Comparison of ENCODE assay signal across 20 cellular contexts in genomic region chr3:52810923-52811322, GRCh38. TPM values are rescaled to one million over a fixed set of nuclear protein-coding genes. Genes with fewer than 3 reads are reported as not detected.
A peak's percentile ranks its signal among the peaks of the same experiment; 100 is the strongest.
DNase-seq lines count a peak whose midpoint lies in the region; ATAC-seq and TF ChIP-seq lines count a peak whose summit lies in the region.
"Had no signal": no experiment of that assay in that cellular context is flagged by ENCODE, and none has a peak within 500 bp of the region (broad histone marks: within the 10 kb centered on the region; RNA-seq: fewer than 3 reads in every experiment).

No MANE protein-coding gene starts in this region.

- TF ChIP-seq CTCF in neural crest cell (conservative IDR thresholded peaks at IDR 0.05), result no peak

- H3K4me3 ChIP-seq in BLaER1 (no peak overlapping the region), SJCRH30 (no peak overlapping the region)

- H3K27me3 ChIP-seq in BLaER1, result no peaks in the 10 kb centered on the region
- H3K27me3 ChIP-seq in SJCRH30, result no peaks in the 10 kb centered on the region

- H3K27ac ChIP-seq in BLaER1 (peak overlapping the region; percentile 98), SJCRH30 (no peak overlapping the region)
- H3K27ac ChIP-seq: C4-2B had no signal

- H3K4me1 Mint-ChIP-seq in neural crest cell, result no peaks in the 10 kb centered on the region
- H3K4me1 Mint-ChIP-seq: B cell had no signal

- H3K9me3 ChIP-seq in BLaER1 (no peaks in the 10 kb centered on the region), SJCRH30 (replicated peaks) (no peaks in the 10 kb centered on the region)

- H3K36me3 ChIP-seq in BLaER1 (peaks cover 16% of the 10 kb centered on the region; the same call in 1 of the 2 replicates), SJCRH30 (no peaks in the 10 kb centered on the region)

- peak; percentile 52 for ATAC-seq in left lobe of liver
- no peak for ATAC-seq in HG03025 (IDR thresholded peaks at IDR 0.05; ENCODE audit: low FRiP score, unreplicated experiment)
- ATAC-seq in GM18868 (IDR thresholded peaks at IDR 0.05; ENCODE audit: unreplicated experiment), result no peak
- ATAC-seq: HCT116 had no signal

- peaks cover 100% of the 10 kb centered on the region for H3K4me1 ChIP-seq in BLaER1
- no peaks in the 10 kb centered on the region for H3K4me1 ChIP-seq in SJCRH30

- H3K9ac ChIP-seq in BLaER1, result peak overlapping the region; percentile 48

- peak; percentile 55 for DNase-seq in G401 (ENCODE audit: low spot score)
- DNase-seq in left lobe of liver (ENCODE audit: low spot score), result peak; percentile 78
- no peak for DNase-seq in neural crest cell (ENCODE audit: low read depth, low spot score)
- no peak for DNase-seq in SJCRH30
- no peak for DNase-seq in kidney tubule cell (ENCODE audit: low spot score)
- DNase-seq: CD4-positive, alpha-beta memory T cell; DMS153; DMS79; GF-D8; GOT3; H7 had no signal

- no peaks in the 10 kb centered on the region for H3K9me3 Mint-ChIP-seq in neural crest cell

- H3K27ac Mint-ChIP-seq in neural crest cell (ENCODE audit: unreplicated experiment), result peak overlapping the region; percentile 91
- H3K27ac Mint-ChIP-seq: B cell had no signal

- H3K4me2 ChIP-seq in BLaER1, result peak overlapping the region; percentile 93

- in situ Hi-C loops in G401 (cut with HindIII; ENCODE audit: low sequenced_read_pairs), result no loop called here

- no peak overlapping the region for H3K4me3 Mint-ChIP-seq in neural crest cell
- H3K4me3 Mint-ChIP-seq: B cell had no signal

- H4K20me1 ChIP-seq in BLaER1, result no peaks in the 10 kb centered on the region

- no peaks in the 10 kb centered on the region for H3K27me3 Mint-ChIP-seq in neural crest cell (ENCODE audit: low read depth)
- H3K27me3 Mint-ChIP-seq: B cell; CD4-positive, alpha-beta memory T cell had no signal

- H3K36me3 Mint-ChIP-seq in neural crest cell (ENCODE audit: low read depth), result no peaks in the 10 kb centered on the region
- H3K36me3 Mint-ChIP-seq: CD4-positive, alpha-beta memory T cell had no signal

RNA-seq across cellular contexts. Expression of gene ITIH3, which starts 16.3 kb away (rescaled TPM):
- not detected in 2 replicates for total RNA-seq in G401 (2014; rRNA removed; shearing (Covaris generic))
- 779 TPM for total RNA-seq in left lobe of liver
- total RNA-seq in neural crest cell, result 0.52 TPM in 1 of 2 replicates, not detected in the other
- 0.28 TPM in 1 of 2 replicates, not detected in the other for total RNA-seq in SJCRH30 (2014; rRNA removed; shearing (Covaris generic))
- total RNA-seq: B cell; CD4-positive, alpha-beta memory T cell; Daoy; H7; HT-29 had no signal

RNA-seq across cellular contexts. Expression of gene ITIH4, which starts 19.5 kb away (rescaled TPM):
- 0.18 and 0.68 TPM in 2 replicates for total RNA-seq in G401 (2014; rRNA removed; shearing (Covaris generic))
- 4,358 TPM for total RNA-seq in left lobe of liver
- total RNA-seq in neural crest cell, result 6.3 and 8.6 TPM in 2 replicates
- 0.71 TPM in 1 of 2 replicates, not detected in the other for total RNA-seq in SJCRH30 (2014; rRNA removed; shearing (Covaris generic))
- total RNA-seq: HT-29 had no signal

RNA-seq across cellular contexts. Expression of gene MUSTN1, which starts 23.9 kb away (rescaled TPM):
- not detected in 2 replicates for total RNA-seq in G401 (2014; rRNA removed; shearing (Covaris generic))
- total RNA-seq in left lobe of liver, result 0.38 TPM
- total RNA-seq in neural crest cell, result 3.4 and 4.1 TPM in 2 replicates
- 35.7 and 38.6 TPM in 2 replicates for total RNA-seq in SJCRH30 (2014; rRNA removed; shearing (Covaris generic))
- total RNA-seq: Daoy, HT-29 had no signal

RNA-seq across cellular contexts. Expression of gene ITIH1, which starts 33.5 kb away (rescaled TPM):
- not detected in 2 replicates for total RNA-seq in G401 (2014; rRNA removed; shearing (Covaris generic))
- 1,331 TPM for total RNA-seq in left lobe of liver
- total RNA-seq in neural crest cell, result not detected in 2 replicates
- 0.04 TPM in 1 of 2 replicates, not detected in the other for total RNA-seq in SJCRH30 (2014; rRNA removed; shearing (Covaris generic))
- total RNA-seq: A172; B cell; CD4-positive, alpha-beta memory T cell; Daoy; H7; HT-29 had no signal

RNA-seq across cellular contexts. Expression of gene NEK4, which starts 40.2 kb away (rescaled TPM):
- total RNA-seq in G401 (2014; rRNA removed; shearing (Covaris generic)), result 34.1 and 40.7 TPM in 2 replicates
- total RNA-seq in left lobe of liver, result 16.6 TPM
- 45.9 and 52.3 TPM in 2 replicates for total RNA-seq in neural crest cell
- total RNA-seq in SJCRH30 (2014; rRNA removed; shearing (Covaris generic)), result 23.3 and 24.1 TPM in 2 replicates

Comparison
In these comparisons a context has a peak if more than half of its experiments do, and no peak if none do; other contexts are left out.
1. DNase-seq: peak in G401 (single experiment) and left lobe of liver (single experiment); none in neural crest cell (single experiment), SJCRH30 (0 of 2) and kidney tubule cell (single experiment).
2. RNA of gene ITIH3, which starts 16.3 kb away (total RNA-seq): 779 TPM in left lobe of liver (single experiment); 0.52 TPM in neural crest cell, not detected in G401 and 0.28 TPM in SJCRH30; every median in the first group is over 100 times any median in the second.
3. RNA of gene ITIH4, which starts 19.5 kb away (total RNA-seq): 4,358 TPM in left lobe of liver (single experiment); 6.3 to 8.6 TPM in neural crest cell, 0.18 to 0.68 TPM in G401 and 0.71 TPM in SJCRH30; every median in the first group is over 100 times any median in the second.